Comparison of ENCODE assay signal across 8 cellular contexts in genomic region chr3:182364723-182365650, GRCh38.
A peak's percentile ranks its signal among the peaks of the same experiment; 100 is the strongest.
DNase-seq lines count a peak whose midpoint lies in the region; ATAC-seq, FAIRE-seq and TF ChIP-seq lines count a peak whose summit lies in the region.

No MANE protein-coding gene starts in this region.

- TF ChIP-seq CTCF in endothelial cell of umbilical vein (IDR thresholded peaks at IDR 0.05; ENCODE audit: extremely low read depth in 1 of 2, insufficient read depth in 1 of 2, low read depth in 1 of 2, low read length in 2 of 2) = no peak
- TF ChIP-seq CTCF in prostate gland (IDR thresholded peaks at IDR 0.05) = no peak
- no peak for TF ChIP-seq CTCF in coronary artery (IDR thresholded peaks at IDR 0.05)
- no peak for TF ChIP-seq CTCF in nephron progenitor cell (IDR thresholded peaks at IDR 0.05)

- no peaks in the 10 kb centered on the region for H3K27me3 Mint-ChIP-seq in nephron progenitor cell (ENCODE audit: low read depth, poor library complexity)

- 41% methylated on average over 20 of the region's 20 CpGs for WGBS in prostate gland

- peak overlapping the region; percentile 46 for H3K9ac ChIP-seq in endothelial cell of umbilical vein (replicated peaks; ENCODE audit: extremely low read depth, insufficient read depth, low read length)

- H3K4me3 Mint-ChIP-seq in nephron progenitor cell = no peak overlapping the region

- H3K79me2 ChIP-seq in endothelial cell of umbilical vein (ENCODE audit: control insufficient read depth, insufficient read depth, low read length) = no peaks in the 10 kb centered on the region

- H3K36me3 ChIP-seq in endothelial cell of umbilical vein (ENCODE audit: control insufficient read depth in 2 of 2, extremely low read depth in 1 of 2, insufficient read depth in 2 of 2, low read length in 2 of 2) (no peaks in the 10 kb centered on the region), prostate gland (no peaks in the 10 kb centered on the region)

- no peak for ATAC-seq in HG02763 (IDR thresholded peaks at IDR 0.05; ENCODE audit: unreplicated experiment)

- FAIRE-seq in endothelial cell of umbilical vein (lab: Jason Lieb, UNC) = peak; percentile 86

- CTCF ChIA-PET in endothelial cell of umbilical vein (lab: Charles Lee) = interaction anchor here (0.8 to 1.3 kb wide), 3 partner anchors 11 to 27 kb away, joined by 3 read pairs; no protein-coding TSS in a partner anchor

- intact Hi-C loops in endothelial cell of umbilical vein (cut with micrococcal nuclease) (no loop called here), prostate gland (cut with DNase I) (no loop called here)

- peak overlapping the region; percentile 28 for H2AFZ ChIP-seq in endothelial cell of umbilical vein (ENCODE audit: low read depth, low read length)

- peak overlapping the region in 1 of 3 experiments; percentile 4 for H3K4me3 ChIP-seq in endothelial cell of umbilical vein (replicated peaks in 1 of 3; ENCODE audit: insufficient read depth in 1 of 3, low read depth in 1 of 3, low read length in 3 of 3)
- peak overlapping the region in 1 of 2 donors; percentile 2 for H3K4me3 ChIP-seq in prostate gland
- no peak overlapping the region for H3K4me3 ChIP-seq in coronary artery

- H3K4me2 ChIP-seq in endothelial cell of umbilical vein (ENCODE audit: insufficient read depth, low read length) = peak overlapping the region; percentile 65

- no peak overlapping the region for H3K27ac Mint-ChIP-seq in nephron progenitor cell

- H3K9me3 Mint-ChIP-seq in nephron progenitor cell = no peaks in the 10 kb centered on the region

- BruUV-seq in endothelial cell of umbilical vein (replicated peaks; lab: Mats Ljungman, UMichigan) = no TSS peak

- H3K9me1 ChIP-seq in endothelial cell of umbilical vein (replicated peaks; ENCODE audit: control insufficient read depth, extremely low read depth, insufficient read depth, low read length) = no peaks in the 10 kb centered on the region

- H3K4me1 ChIP-seq in endothelial cell of umbilical vein (ENCODE audit: control insufficient read depth, extremely low read depth, insufficient read depth, low read length) (peaks cover 20% of the 10 kb centered on the region), prostate gland (replicated peaks) (no peaks in the 10 kb centered on the region)

- H3K9me3 ChIP-seq in endothelial cell of umbilical vein (replicated peaks; ENCODE audit: control insufficient read depth, insufficient read depth, low read length) (no peaks in the 10 kb centered on the region), prostate gland (no peaks in the 10 kb centered on the region)

- DNase-seq in HT1080 (ENCODE audit: low read depth) = peak; percentile 99
- DNase-seq in NCI-H774 (lab: John Stamatoyannopoulos, UW) = peak; percentile 100
- peak; percentile 97 for DNase-seq in endothelial cell of umbilical vein (ENCODE audit: low read depth, low spot score)
- peak; percentile 4 for DNase-seq in prostate gland (ENCODE audit: low spot score)
- no peak for DNase-seq in coronary artery (ENCODE audit: low spot score)
- no peak for DNase-seq in activated T-cell treated with anti-CD3 and anti-CD28 coated beads, Interleukin-2, amount 50 U/mL, for 48 hours
- DNase-seq in nephron progenitor cell = no peak

- H3K4me1 Mint-ChIP-seq in nephron progenitor cell = no peaks in the 10 kb centered on the region

- POLR2A ChIA-PET in endothelial cell of umbilical vein (lab: Charles Lee) = no interaction called here

- dilution Hi-C loops in endothelial cell of umbilical vein (cut with MboI; ENCODE audit: extremely low pct_ligation_motif_present, low sequenced_read_pairs) = no loop called here

- no peaks in the 10 kb centered on the region for H3K27me3 ChIP-seq in endothelial cell of umbilical vein (ENCODE audit: control insufficient read depth in 2 of 2, insufficient read depth in 2 of 2, low read length in 2 of 2)
- H3K27me3 ChIP-seq in prostate gland (replicated peaks; ENCODE audit: insufficient read depth) = no peaks in the 10 kb centered on the region

- no peaks in the 10 kb centered on the region for H4K20me1 ChIP-seq in endothelial cell of umbilical vein (replicated peaks; ENCODE audit: control insufficient read depth, extremely low read depth, insufficient read depth, low read length)

- TF ChIP-seq POLR2A in endothelial cell of umbilical vein (IDR thresholded peaks at IDR 0.05; ENCODE audit: low read depth, low read length) (peak; percentile 50), prostate gland (IDR thresholded peaks at IDR 0.05) (no peak)

- H3K27ac ChIP-seq in endothelial cell of umbilical vein (ENCODE audit: insufficient read depth, low read depth, low read length) (peak overlapping the region; percentile 79), prostate gland (no peak overlapping the region), coronary artery (no peak overlapping the region)

- no peaks in the 10 kb centered on the region for H3K36me3 Mint-ChIP-seq in nephron progenitor cell (ENCODE audit: low read depth)

TF ChIP-seq in endothelial cell of umbilical vein, 7 proteins besides CTCF, POLR2A, EP300 and RAD21:
- TF ChIP-seq JUN (IDR thresholded peaks at IDR 0.05; ENCODE audit: borderline replicate concordance, insufficient read depth, insufficient read length, low read depth) (peak; percentile 73), FOS (IDR thresholded peaks at IDR 0.05; ENCODE audit: borderline replicate concordance, insufficient read depth, low read length) (peak; percentile 85), POLR2AphosphoS5 (IDR thresholded peaks at IDR 0.05; ENCODE audit: insufficient read depth, low read depth, low read length) (peak; percentile 71), EZH2 (IDR thresholded peaks at IDR 0.05; ENCODE audit: borderline replicate concordance, low read depth, low read length, severe bottlenecking) (no peak), MYC (IDR thresholded peaks at IDR 0.05; ENCODE audit: low read depth, low read length) (no peak), GATA2 (IDR thresholded peaks at IDR 0.05; ENCODE audit: insufficient read depth, insufficient read length, low read depth, low read length) (peak; percentile 93), MAX (IDR thresholded peaks at IDR 0.05; ENCODE audit: insufficient read depth, insufficient read length) (no peak)

Comparison
In these comparisons a context has a peak if more than half of its experiments do, and no peak if none do; other contexts are left out.
1. DNase-seq: peak in HT1080 (single experiment), NCI-H774 (single experiment), endothelial cell of umbilical vein (single experiment) and prostate gland (single experiment); none in coronary artery (single experiment), activated T-cell treated with anti-CD3 and anti-CD28 coated beads, Interleukin-2, amount 50 U/mL, for 48 hours (0 of 2) and nephron progenitor cell (single experiment).